Comparison of ENCODE assay signal across 31 cellular contexts in the genomic region with DNA sequence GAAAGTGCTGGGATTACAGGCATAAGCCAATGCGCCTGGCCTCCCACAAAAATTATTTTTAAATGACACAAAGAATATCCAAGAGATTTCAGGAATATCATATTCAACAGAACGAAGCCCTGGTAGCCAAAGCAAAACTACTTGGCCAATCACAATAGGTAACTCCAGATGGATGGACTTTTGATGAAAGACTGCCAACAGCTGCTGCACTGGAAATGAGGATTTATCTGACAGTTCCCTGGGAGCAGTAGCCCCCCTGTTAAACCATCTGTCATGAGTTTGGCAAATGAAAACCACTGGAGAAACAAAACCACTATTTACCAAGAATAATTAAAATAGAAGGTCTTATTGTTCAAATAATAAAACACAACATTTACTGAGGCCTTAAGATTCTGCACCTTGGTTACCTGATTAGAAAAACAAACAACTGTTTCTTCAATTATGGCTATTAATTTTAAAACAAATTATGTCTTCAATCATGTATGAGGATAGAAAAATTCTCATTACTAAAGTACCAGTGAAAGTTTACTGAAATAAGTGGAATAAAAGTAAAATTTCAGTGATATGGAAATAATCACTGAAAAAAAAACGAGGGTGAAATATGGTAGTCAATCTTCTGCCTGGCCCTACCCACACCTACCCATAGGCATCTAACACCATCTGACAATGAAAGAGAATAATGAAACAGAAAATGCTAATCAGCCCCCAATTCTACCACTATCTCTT. TPM values are rescaled to one million over a fixed set of nuclear protein-coding genes. Genes with fewer than 3 reads are reported as not detected.
DNase-seq lines count a peak whose midpoint lies in the region; ATAC-seq, FAIRE-seq and TF ChIP-seq lines count a peak whose summit lies in the region.
"Had no signal": no experiment of that assay in that cellular context is flagged by ENCODE, and none has a peak within 500 bp of the region (broad histone marks: within the 10 kb centered on the region; RNA-seq: fewer than 3 reads in every experiment).

No MANE protein-coding gene starts in this region.

- no peak for FAIRE-seq in GM12878 (lab: Jason Lieb, UNC)
- FAIRE-seq: A204.1, H1, HTR-8/SVneo, small intestine, urothelium cell line had no signal

- no peak overlapping the region for H3K27ac Mint-ChIP-seq in activated naive CD4-positive, alpha-beta T cell treated with anti-CD3 and anti-CD28 coated beads, Interleukin-2, amount 50 U/mL, for 72 hours
- H3K27ac Mint-ChIP-seq: activated B cell treated with CpG ODN at 0.5 μM for 24 hours, CD14-positive monocyte, memory B cell had no signal

- H3K9ac ChIP-seq in GM12878 (ENCODE audit: control insufficient read depth, insufficient read depth, low read length), result no peak overlapping the region
- H3K9ac ChIP-seq: parathyroid adenoma had no signal

- peaks cover 0 to 6% of the 10 kb centered on the region in 2 experiments; a peak in 3 of 4 replicates for H3K36me3 ChIP-seq in GM12878 (ENCODE audit: control insufficient read depth in 2 of 2, insufficient read depth in 2 of 2, low read length in 1 of 2)

- TF ChIP-seq POLR2A in GM12878 (IDR thresholded peaks at IDR 0.05; ENCODE audit: low read depth, low read length), result no peak

- H3K79me2 ChIP-seq in GM12878 (ENCODE audit: control insufficient read depth, insufficient read depth, low read length), result no peaks in the 10 kb centered on the region
- H3K79me2 ChIP-seq: parathyroid adenoma had no signal

- ATAC-seq in GM12878 (no peak), HG03025 (IDR thresholded peaks at IDR 0.05; ENCODE audit: low FRiP score, unreplicated experiment) (no peak)
- no peak for ATAC-seq in activated naive CD4-positive, alpha-beta T cell treated with anti-CD3 and anti-CD28 coated beads, Interleukin-2, amount 50 U/mL, for 72 hours
- ATAC-seq: left lung had no signal

- CTCF ChIA-PET in GM12878 (lab: Yijun Ruan, JAX), result no interaction called here

- no peak overlapping the region for H3K4me3 ChIP-seq in LNCaP clone FGC (ENCODE audit: low read depth, low read length)
- no peak overlapping the region for H3K4me3 ChIP-seq in GM12878
- H3K4me3 ChIP-seq: left lung, testis had no signal

- no peaks in the 10 kb centered on the region for H3K9me3 Mint-ChIP-seq in activated naive CD4-positive, alpha-beta T cell treated with anti-CD3 and anti-CD28 coated beads, Interleukin-2, amount 50 U/mL, for 72 hours
- H3K9me3 Mint-ChIP-seq: activated B cell treated with CpG ODN at 0.5 μM for 24 hours, CD14-positive monocyte, memory B cell, neural crest cell had no signal

- no peak overlapping the region for H3K4me2 ChIP-seq in GM12878 (ENCODE audit: control insufficient read depth, insufficient read depth)

- intact Hi-C loops in GM12878 (cut with micrococcal nuclease; ENCODE audit: unreplicated experiment) (no loop called here), head of caudate nucleus (cut with DNase I) (no loop called here)

- TF ChIP-seq EP300 in GM12878 (IDR thresholded peaks at IDR 0.05; ENCODE audit: borderline replicate concordance in 1 of 2, control insufficient read depth in 1 of 2, low read depth in 2 of 2, low read length in 2 of 2), result no peak

- peak; percentile 5 for DNase-seq in COR-L47 (lab: John Stamatoyannopoulos, UW)
- peak; percentile 48 for DNase-seq in LNCaP clone FGC (ENCODE audit: low read depth)
- DNase-seq in NCI-H524 (lab: John Stamatoyannopoulos, UW), result peak; percentile 88 to 98
- no peak for DNase-seq in GM12878 (ENCODE audit: low read depth, low spot score)
- no peak for DNase-seq in head of caudate nucleus
- no peak for DNase-seq in activated naive CD4-positive, alpha-beta T cell treated with anti-CD3 and anti-CD28 coated beads, Interleukin-2, amount 50 U/mL, for 72 hours (ENCODE audit: low spot score in 2 of 2)
- DNase-seq in mesenteric fat pad (ENCODE audit: low spot score), result no peak
- DNase-seq: activated B cell treated with CpG ODN at 0.5 μM for 24 hours; activated naive CD4-positive, alpha-beta T cell; activated T-cell treated with anti-CD3 and anti-CD28 coated beads, Interleukin-2, amount 50 U/mL, for 48 hours; Calu3; caudate nucleus; cortex of kidney; erythroblast; left lung; NCI-H1092 treated with DMSO at 0.1 percent for 48 hours; NCI-H526 treated with DMSO at 0.1 percent for 48 hours; RPMI8226; small intestine; stimulated activated naive CD4-positive, alpha-beta T cell treated with Interleukin-2 at 50 U/mL for 16 hours; T1000; testis had no signal

- 60% methylated on average over 3 of the region's 3 CpGs for WGBS in GM12878 (ENCODE audit: insufficient coverage, insufficient replicate concordance, low lambda C conversion rate, missing lambda C conversion rate)

- TF ChIP-seq CTCF in LNCaP clone FGC (IDR thresholded peaks at IDR 0.05; ENCODE audit: control insufficient read depth, extremely low read depth, insufficient read depth) (no peak), GM12878 (IDR thresholded peaks at IDR 0.05 in 2 of 3, conservative IDR thresholded peaks at IDR 0.05 in 1 of 3; ENCODE audit: control insufficient read depth in 2 of 3, extremely low read depth in 1 of 3, insufficient read depth in 1 of 3, low read depth in 3 of 3, low read length in 3 of 3) (no peak)

- BruUV-seq in GM12878 (replicated peaks; lab: Mats Ljungman, UMichigan), result TSS peak; percentile 15

- no peaks in the 10 kb centered on the region for H4K20me1 ChIP-seq in GM12878 (ENCODE audit: control insufficient read depth, insufficient read depth)

- SMC1A ChIA-PET in GM12878 (lab: Charles Lee; ENCODE audit: uncharacterized antibody, unreplicated experiment), result interaction anchor here (1.2 kb wide), 2 partner anchors 18 to 33 kb away, joined by 3 to 4 read pairs; no protein-coding TSS in a partner anchor

- no peaks in the 10 kb centered on the region for H3K9me3 ChIP-seq in GM12878 (replicated peaks; ENCODE audit: control insufficient read depth, insufficient read depth, low read length)
- H3K9me3 ChIP-seq: left lung, testis had no signal

- H3K27ac ChIP-seq in GM12878 (ENCODE audit: control insufficient read depth, insufficient read depth), result no peak overlapping the region
- H3K27ac ChIP-seq: left lung, parathyroid adenoma, testis had no signal

- RAD21 ChIA-PET in GM12878 (lab: Charles Lee; ENCODE audit: unreplicated experiment), result no interaction called here

- H3K27me3 ChIP-seq in GM12878 (replicated peaks in 1 of 2; ENCODE audit: control insufficient read depth in 2 of 2, insufficient read depth in 2 of 2, low read length in 1 of 2), result no peaks in the 10 kb centered on the region
- H3K27me3 ChIP-seq: left lung, testis had no signal

- POLR2A ChIA-PET in GM12878 (lab: Charles Lee), result interaction anchor here (0.7 kb wide), 1 partner anchor 34 kb away, joined by 4 read pairs; a partner anchor contains a TSS

- peaks cover 0 to under 1% of the 10 kb centered on the region in 2 donors for H3K36me3 Mint-ChIP-seq in activated naive CD4-positive, alpha-beta T cell treated with anti-CD3 and anti-CD28 coated beads, Interleukin-2, amount 50 U/mL, for 72 hours

- in situ Hi-C loops in GM12878 (cut with MboI), result no loop called here

- no peak for TF ChIP-seq RAD21 in GM12878 (IDR thresholded peaks at IDR 0.05; ENCODE audit: insufficient read depth, low read depth, low read length)

- H2AFZ ChIP-seq in GM12878 (ENCODE audit: control insufficient read depth, low read depth, low read length), result no peak overlapping the region
- H2AFZ ChIP-seq: parathyroid adenoma had no signal

- H3K4me1 ChIP-seq in GM12878 (ENCODE audit: control insufficient read depth, insufficient read depth, low read length), result no peaks in the 10 kb centered on the region
- H3K4me1 ChIP-seq: left lung, parathyroid adenoma had no signal

TF ChIP-seq in GM12878, 131 proteins besides CTCF, POLR2A, EP300 and RAD21 (continues in another document):
- TF ChIP-seq, protein P1, sequence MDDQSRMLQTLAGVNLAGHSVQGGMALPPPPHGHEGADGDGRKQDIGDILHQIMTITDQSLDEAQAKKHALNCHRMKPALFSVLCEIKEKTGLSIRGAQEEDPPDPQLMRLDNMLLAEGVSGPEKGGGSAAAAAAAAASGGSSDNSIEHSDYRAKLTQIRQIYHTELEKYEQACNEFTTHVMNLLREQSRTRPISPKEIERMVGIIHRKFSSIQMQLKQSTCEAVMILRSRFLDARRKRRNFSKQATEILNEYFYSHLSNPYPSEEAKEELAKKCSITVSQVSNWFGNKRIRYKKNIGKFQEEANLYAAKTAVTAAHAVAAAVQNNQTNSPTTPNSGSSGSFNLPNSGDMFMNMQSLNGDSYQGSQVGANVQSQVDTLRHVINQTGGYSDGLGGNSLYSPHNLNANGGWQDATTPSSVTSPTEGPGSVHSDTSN (IDR thresholded peaks at IDR 0.05; ENCODE audit: insufficient replicate concordance, low read depth, low read length), result no peak
- no peak for TF ChIP-seq NFYA (IDR thresholded peaks at IDR 0.05; ENCODE audit: borderline replicate concordance, low read depth, low read length)
- TF ChIP-seq RFX5 (IDR thresholded peaks at IDR 0.05; ENCODE audit: low read depth, low read length), result no peak
- TF ChIP-seq SPI1 (IDR thresholded peaks at IDR 0.05; ENCODE audit: borderline replicate concordance, insufficient read depth, low read depth, low read length), result no peak
- no peak for TF ChIP-seq ZNF24 (IDR thresholded peaks at IDR 0.05)
- TF ChIP-seq TCF12 (IDR thresholded peaks at IDR 0.05; ENCODE audit: low read depth, low read length), result no peak
- no peak for TF ChIP-seq SRF (IDR thresholded peaks at IDR 0.05; ENCODE audit: low read depth in 2 of 2, low read length in 2 of 2)

RNA-seq across cellular contexts. Expression of a gene that starts 34.3 kb away (rescaled TPM):
- 20.9 and 21.5 TPM in 2 replicates for total RNA-seq in GM12878 (2013; cell fraction: nucleolus; rRNA removed)
- total RNA-seq in GM12878 (2014; rRNA removed) (111 and 125 TPM in 2 replicates), GM12878 (2014; rRNA removed; fragmentation: Illumina TruSeq; extraction: Trizol) (122 and 135 TPM in 2 replicates), GM12878 (2021) (95.2 and 99.3 TPM in 2 replicates), mesenteric fat pad (38.0 TPM)
- 32.3 TPM for polyA plus RNA-seq in GM12878 (2011; ENCODE audit: low read depth)
- polyA plus RNA-seq in GM12878 (2011; rRNA removed) (65.0 and 83.6 TPM in 2 replicates), GM12878 (2014; fragmentation: Illumina TruSeq; extraction: Trizol) (153 and 183 TPM in 2 replicates), GM12878 (2014; fragmentation: Nextera tagmentation; extraction: Ambion mirVana) (10 to 100 TPM; 21.3 to 79.8 TPM), GM12878 (2014; rRNA removed) (102 and 130 TPM in 2 replicates), GM12878 (2016; fragmentation: Nextera tagmentation; extraction: Ambion mirVana) (100 to 1,000 TPM; 241 to 248 TPM)
- polyA plus RNA-seq in GM12878 (2011; cell fraction: cytosol; rRNA removed), result 41.4 and 50.4 TPM in 2 replicates
- polyA plus RNA-seq in GM12878 (2011; cell fraction: nucleus; rRNA removed), result 26.7 and 30.8 TPM in 2 replicates
- 51.1 and 59.9 TPM in 2 replicates for polyA plus RNA-seq in GM12878 (2012)
- 14.6 and 17.4 TPM in 2 replicates for polyA minus RNA-seq in GM12878 (2011; rRNA and poly(A)+ RNA removed)
- polyA minus RNA-seq in GM12878 (2011; cell fraction: cytosol; rRNA and poly(A)+ RNA removed), result 11.4 and 14.5 TPM in 2 replicates
- 7.4 and 11.7 TPM in 2 replicates for polyA minus RNA-seq in GM12878 (2011; cell fraction: nucleus; rRNA and poly(A)+ RNA removed)
- total RNA-seq in activated naive CD4-positive, alpha-beta T cell treated with anti-CD3 and anti-CD28 coated beads, Interleukin-2, amount 50 U/mL, for 72 hours, result 10 to 100 TPM; 62.1 to 85.2 TPM

Comparison
In these comparisons a context has a peak if more than half of its experiments do, and no peak if none do; other contexts are left out.
1. DNase-seq: peak in COR-L47 (single experiment), LNCaP clone FGC (single experiment) and NCI-H524 (2 of 2); none in GM12878 (single experiment), head of caudate nucleus (0 of 42), activated naive CD4-positive, alpha-beta T cell treated with anti-CD3 and anti-CD28 coated beads, Interleukin-2, amount 50 U/mL, for 72 hours (0 of 2) and mesenteric fat pad (single experiment).